Comparison of ENCODE assay signal across 1 cellular context in the genomic region with DNA sequence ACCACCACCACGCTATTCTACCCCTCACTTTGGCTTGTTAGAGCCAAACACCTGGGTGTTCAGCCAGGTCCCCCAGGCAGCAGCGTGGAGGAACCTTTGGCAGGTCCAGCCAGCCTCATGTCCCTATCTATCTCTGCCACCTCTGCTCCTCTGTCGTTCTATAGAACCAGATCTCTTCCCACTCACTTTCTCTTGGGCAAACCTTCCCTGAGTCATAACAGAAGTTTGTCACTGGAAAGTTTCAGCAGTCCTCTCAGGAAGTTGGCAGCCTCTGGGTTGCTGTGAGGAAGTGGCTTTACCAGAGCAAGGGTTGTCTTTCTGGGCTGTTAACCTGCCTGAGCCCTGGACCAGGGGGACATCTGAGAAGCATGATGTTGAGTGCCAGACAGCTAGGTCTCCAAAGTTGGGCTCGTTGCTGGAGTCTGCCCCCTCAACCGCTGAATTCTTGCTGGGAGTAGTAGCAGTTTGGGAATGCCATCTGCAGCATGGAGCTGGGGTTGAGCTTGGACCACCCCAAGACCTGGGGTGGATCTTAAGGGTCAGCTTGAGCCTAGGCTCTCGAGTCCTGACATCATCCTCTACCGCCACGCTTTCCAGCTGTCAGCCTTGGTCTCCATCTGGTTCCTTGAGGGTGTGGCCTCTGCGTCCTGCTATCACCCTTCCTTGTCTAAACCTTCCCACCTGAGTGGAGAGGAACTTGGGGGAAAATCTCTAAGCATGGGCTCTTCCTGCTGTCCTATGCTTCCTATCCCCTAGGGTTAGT.
A peak's percentile ranks its signal among the peaks of the same experiment; 100 is the strongest.
TF ChIP-seq lines count a peak whose summit lies in the region.

No MANE protein-coding gene starts in this region.

TF ChIP-seq in GM12878, 131 proteins besides CTCF, POLR2A, EP300 and RAD21:
- TF ChIP-seq ZBED1 (IDR thresholded peaks at IDR 0.05; ENCODE audit: borderline replicate concordance) (no peak), JUNB (IDR thresholded peaks at IDR 0.05) (peak; percentile 39; the same call in 1 of the 2 replicates), CEBPB (IDR thresholded peaks at IDR 0.05; ENCODE audit: borderline replicate concordance in 1 of 2, low read depth in 2 of 2, low read length in 2 of 2) (no peak), HDAC6 (IDR thresholded peaks at IDR 0.05; ENCODE audit: unreplicated experiment) (no peak), IKZF2 (IDR thresholded peaks at IDR 0.05) (0 out of 4 replicates have a peak, but pooled peaks of 1 of the 2 experiments have one; percentile 10), BCL11A (IDR thresholded peaks at IDR 0.05; ENCODE audit: low read depth, low read length) (no peak), SPI1 (IDR thresholded peaks at IDR 0.05; ENCODE audit: borderline replicate concordance, insufficient read depth, low read depth, low read length) (peak; percentile 46; the same call in 1 of the 2 replicates), GATAD2B (conservative IDR thresholded peaks at IDR 0.05; ENCODE audit: low read depth) (no peak), IRF4 (IDR thresholded peaks at IDR 0.05; ENCODE audit: low read depth, low read length) (peak; percentile 62; the same call in 1 of the 2 replicates), ELK1 (IDR thresholded peaks at IDR 0.05; ENCODE audit: low read depth, low read length) (no peak), KAT2A (conservative IDR thresholded peaks at IDR 0.05; ENCODE audit: control insufficient read depth, low read depth, low read length) (no peak), SP1 (IDR thresholded peaks at IDR 0.05; ENCODE audit: low read depth, low read length) (no peak), HDAC2 (IDR thresholded peaks at IDR 0.05) (no peak)
- TF ChIP-seq, protein P1, sequence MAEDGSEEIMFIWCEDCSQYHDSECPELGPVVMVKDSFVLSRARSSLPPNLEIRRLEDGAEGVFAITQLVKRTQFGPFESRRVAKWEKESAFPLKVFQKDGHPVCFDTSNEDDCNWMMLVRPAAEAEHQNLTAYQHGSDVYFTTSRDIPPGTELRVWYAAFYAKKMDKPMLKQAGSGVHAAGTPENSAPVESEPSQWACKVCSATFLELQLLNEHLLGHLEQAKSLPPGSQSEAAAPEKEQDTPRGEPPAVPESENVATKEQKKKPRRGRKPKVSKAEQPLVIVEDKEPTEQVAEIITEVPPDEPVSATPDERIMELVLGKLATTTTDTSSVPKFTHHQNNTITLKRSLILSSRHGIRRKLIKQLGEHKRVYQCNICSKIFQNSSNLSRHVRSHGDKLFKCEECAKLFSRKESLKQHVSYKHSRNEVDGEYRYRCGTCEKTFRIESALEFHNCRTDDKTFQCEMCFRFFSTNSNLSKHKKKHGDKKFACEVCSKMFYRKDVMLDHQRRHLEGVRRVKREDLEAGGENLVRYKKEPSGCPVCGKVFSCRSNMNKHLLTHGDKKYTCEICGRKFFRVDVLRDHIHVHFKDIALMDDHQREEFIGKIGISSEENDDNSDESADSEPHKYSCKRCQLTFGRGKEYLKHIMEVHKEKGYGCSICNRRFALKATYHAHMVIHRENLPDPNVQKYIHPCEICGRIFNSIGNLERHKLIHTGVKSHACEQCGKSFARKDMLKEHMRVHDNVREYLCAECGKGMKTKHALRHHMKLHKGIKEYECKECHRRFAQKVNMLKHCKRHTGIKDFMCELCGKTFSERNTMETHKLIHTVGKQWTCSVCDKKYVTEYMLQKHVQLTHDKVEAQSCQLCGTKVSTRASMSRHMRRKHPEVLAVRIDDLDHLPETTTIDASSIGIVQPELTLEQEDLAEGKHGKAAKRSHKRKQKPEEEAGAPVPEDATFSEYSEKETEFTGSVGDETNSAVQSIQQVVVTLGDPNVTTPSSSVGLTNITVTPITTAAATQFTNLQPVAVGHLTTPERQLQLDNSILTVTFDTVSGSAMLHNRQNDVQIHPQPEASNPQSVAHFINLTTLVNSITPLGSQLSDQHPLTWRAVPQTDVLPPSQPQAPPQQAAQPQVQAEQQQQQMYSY (CRISPR knock-in tag; IDR thresholded peaks at IDR 0.05) = no peak
- TF ChIP-seq, protein P2, sequence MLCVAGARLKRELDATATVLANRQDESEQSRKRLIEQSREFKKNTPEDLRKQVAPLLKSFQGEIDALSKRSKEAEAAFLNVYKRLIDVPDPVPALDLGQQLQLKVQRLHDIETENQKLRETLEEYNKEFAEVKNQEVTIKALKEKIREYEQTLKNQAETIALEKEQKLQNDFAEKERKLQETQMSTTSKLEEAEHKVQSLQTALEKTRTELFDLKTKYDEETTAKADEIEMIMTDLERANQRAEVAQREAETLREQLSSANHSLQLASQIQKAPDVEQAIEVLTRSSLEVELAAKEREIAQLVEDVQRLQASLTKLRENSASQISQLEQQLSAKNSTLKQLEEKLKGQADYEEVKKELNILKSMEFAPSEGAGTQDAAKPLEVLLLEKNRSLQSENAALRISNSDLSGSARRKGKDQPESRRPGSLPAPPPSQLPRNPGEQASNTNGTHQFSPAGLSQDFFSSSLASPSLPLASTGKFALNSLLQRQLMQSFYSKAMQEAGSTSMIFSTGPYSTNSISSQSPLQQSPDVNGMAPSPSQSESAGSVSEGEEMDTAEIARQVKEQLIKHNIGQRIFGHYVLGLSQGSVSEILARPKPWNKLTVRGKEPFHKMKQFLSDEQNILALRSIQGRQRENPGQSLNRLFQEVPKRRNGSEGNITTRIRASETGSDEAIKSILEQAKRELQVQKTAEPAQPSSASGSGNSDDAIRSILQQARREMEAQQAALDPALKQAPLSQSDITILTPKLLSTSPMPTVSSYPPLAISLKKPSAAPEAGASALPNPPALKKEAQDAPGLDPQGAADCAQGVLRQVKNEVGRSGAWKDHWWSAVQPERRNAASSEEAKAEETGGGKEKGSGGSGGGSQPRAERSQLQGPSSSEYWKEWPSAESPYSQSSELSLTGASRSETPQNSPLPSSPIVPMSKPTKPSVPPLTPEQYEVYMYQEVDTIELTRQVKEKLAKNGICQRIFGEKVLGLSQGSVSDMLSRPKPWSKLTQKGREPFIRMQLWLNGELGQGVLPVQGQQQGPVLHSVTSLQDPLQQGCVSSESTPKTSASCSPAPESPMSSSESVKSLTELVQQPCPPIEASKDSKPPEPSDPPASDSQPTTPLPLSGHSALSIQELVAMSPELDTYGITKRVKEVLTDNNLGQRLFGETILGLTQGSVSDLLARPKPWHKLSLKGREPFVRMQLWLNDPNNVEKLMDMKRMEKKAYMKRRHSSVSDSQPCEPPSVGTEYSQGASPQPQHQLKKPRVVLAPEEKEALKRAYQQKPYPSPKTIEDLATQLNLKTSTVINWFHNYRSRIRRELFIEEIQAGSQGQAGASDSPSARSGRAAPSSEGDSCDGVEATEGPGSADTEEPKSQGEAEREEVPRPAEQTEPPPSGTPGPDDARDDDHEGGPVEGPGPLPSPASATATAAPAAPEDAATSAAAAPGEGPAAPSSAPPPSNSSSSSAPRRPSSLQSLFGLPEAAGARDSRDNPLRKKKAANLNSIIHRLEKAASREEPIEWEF (IDR thresholded peaks at IDR 0.05; ENCODE audit: insufficient replicate concordance, low read depth, low read length) = no peak
TF ChIP-seq in GM12878: peak in this region for 4.
